ENCODE assay signal across 8 cellular contexts in the genomic region with DNA sequence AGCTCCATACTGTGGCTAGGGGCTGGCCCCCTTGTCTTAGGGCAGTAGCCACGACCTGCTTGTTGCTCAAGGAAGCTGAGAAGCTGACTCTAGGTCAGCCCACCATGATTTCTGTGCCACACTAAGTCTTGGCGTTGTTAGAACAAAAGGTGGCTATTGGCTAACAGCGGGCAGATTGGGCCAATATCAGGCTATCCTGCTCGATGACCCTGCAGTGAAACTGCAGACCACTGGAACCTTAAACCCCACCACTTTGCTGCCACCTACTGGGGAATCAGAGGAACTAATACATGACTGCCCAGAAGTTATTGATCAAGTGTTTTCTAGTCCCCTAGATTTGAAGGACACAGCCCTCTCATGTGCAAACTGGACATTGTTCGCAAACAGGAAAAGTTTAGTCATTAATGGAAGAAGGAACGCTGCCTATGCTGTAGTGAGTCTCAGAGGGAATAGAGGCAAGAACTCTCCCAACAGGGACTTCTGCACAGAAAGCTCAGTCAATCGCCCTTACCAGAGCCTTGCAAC. TPM values are rescaled to one million over a fixed set of nuclear protein-coding genes. Genes with fewer than 3 reads are reported as not detected.
DNase-seq lines count a peak whose midpoint lies in the region; ATAC-seq, FAIRE-seq and TF ChIP-seq lines count a peak whose summit lies in the region.

No MANE protein-coding gene starts in this region.

- no peaks in the 10 kb centered on the region for H3K9me2 ChIP-seq in OCI-LY7 (ENCODE audit: insufficient read depth, low read length)

- DNase-seq in D721Med (ENCODE audit: insufficient read length, low spot score) (peak; percentile 26), OCI-LY7 (ENCODE audit: low spot score) (peak; percentile 63), globus pallidus (ENCODE audit: low spot score) (peak; percentile 54), retina (peak; percentile 44)
- DNase-seq in activated T-cell treated with anti-CD3 and anti-CD28 coated beads, Interleukin-2, amount 50 U/mL, for 48 hours = peak; percentile 42 to 43

- TF ChIP-seq CTCF in D721Med (IDR thresholded peaks at IDR 0.05; ENCODE audit: insufficient read depth, missing control alignments) (peak; percentile 76), OCI-LY7 (conservative IDR thresholded peaks at IDR 0.05; ENCODE audit: low read length) (peak; percentile 91)

- no TSS peak for BruUV-seq in OCI-LY7 (replicated peaks; lab: Mats Ljungman, UMichigan)

- H4K20me1 ChIP-seq in OCI-LY7 (ENCODE audit: insufficient read depth, low read length) = no peaks in the 10 kb centered on the region

- no peak overlapping the region for H3K4me3 ChIP-seq in OCI-LY7 (ENCODE audit: low read depth, low read length, poor library complexity, severe bottlenecking)

- H3K27ac ChIP-seq in OCI-LY7 (ENCODE audit: low read depth, low read length, poor library complexity, severe bottlenecking) = no peak overlapping the region

- POLR2A ChIA-PET in OCI-LY7 (lab: Charles Lee) = no interaction called here

- CTCF ChIA-PET in OCI-LY7 (lab: Charles Lee; ENCODE audit: unreplicated experiment) = interaction anchor here (0.9 kb wide), 1 partner anchor 20 kb away, joined by 3 read pairs; no protein-coding TSS in a partner anchor

- H3K9me3 ChIP-seq in OCI-LY7 (ENCODE audit: low read length) = no peaks in the 10 kb centered on the region

- H3K4me2 ChIP-seq in OCI-LY7 (ENCODE audit: low read length) = no peak overlapping the region

- H3K79me2 ChIP-seq in OCI-LY7 (ENCODE audit: insufficient read depth, low read depth, low read length) = no peaks in the 10 kb centered on the region

- H3K4me1 ChIP-seq in OCI-LY7 (ENCODE audit: insufficient read depth, low read length, poor library complexity, severe bottlenecking) = no peaks in the 10 kb centered on the region

- H3K36me3 ChIP-seq in OCI-LY7 (ENCODE audit: insufficient read depth, low read length) = no peaks in the 10 kb centered on the region

- no peak overlapping the region for H2AFZ ChIP-seq in OCI-LY7 (ENCODE audit: low read length)

- intact Hi-C loops in OCI-LY7 (cut with micrococcal nuclease; ENCODE audit: unreplicated experiment) = loop anchor here (5.0 to 10.0 kb wide), 3 partner anchors 132 to 695 kb away; no protein-coding TSS in a partner anchor

- peak; percentile 80 for ATAC-seq in GM19395 (IDR thresholded peaks at IDR 0.05; ENCODE audit: unreplicated experiment)
- peak; percentile 77 for ATAC-seq in HG03342 (IDR thresholded peaks at IDR 0.05; ENCODE audit: unreplicated experiment)
- no peak for ATAC-seq in HG03135 (IDR thresholded peaks at IDR 0.05; ENCODE audit: unreplicated experiment)

- no peak for FAIRE-seq in D721Med (lab: Jason Lieb, UNC)

RNA-seq across cellular contexts. Expression of a gene that starts 17.0 kb away (rescaled TPM):
- 57.4 and 62.0 TPM in 2 replicates for total RNA-seq in OCI-LY7 (2014; rRNA removed; shearing (Covaris generic))
- 118 and 128 TPM in 2 replicates for total RNA-seq in OCI-LY7 (2022)
